In genomic region chr12:120199595-120200306, GRCh38 we compare ENCODE assay signal across 8 cellular contexts. TPM values are rescaled to one million over a fixed set of nuclear protein-coding genes. Genes with fewer than 3 reads are reported as not detected.
DNase-seq lines count a peak whose midpoint lies in the region; ATAC-seq and TF ChIP-seq lines count a peak whose summit lies in the region.

No MANE protein-coding gene starts in this region.

- TF ChIP-seq EP300 in SK-N-SH (IDR thresholded peaks at IDR 0.05; ENCODE audit: borderline replicate concordance in 1 of 2, low read depth in 1 of 2, low read length in 1 of 2) (no peak), neural cell (conservative IDR thresholded peaks at IDR 0.05; ENCODE audit: poor library complexity, severe bottlenecking) (no peak)

- CTCF ChIA-PET in SK-N-SH (lab: Yijun Ruan, JAX) (interaction anchor here (1.4 to 14.6 kb wide), 3 partner anchors 26 to 102 kb away, joined by 3 to 116 read pairs (median 33); partner anchors contain the start of genes PXN and SIRT4), activated B cell treated with CpG ODN at 0.5 μM for 24 hours (lab: Charles Lee) (no interaction called here)

- peak overlapping the region; percentile 98 for H3K27ac Mint-ChIP-seq in activated B cell treated with CpG ODN at 0.5 μM for 24 hours

- no peaks in the 10 kb centered on the region for H3K9me2 ChIP-seq in SK-N-SH
- H3K9me2 ChIP-seq in neural cell (ENCODE audit: insufficient read depth, low read length), result no peaks in the 10 kb centered on the region

- H2AFZ ChIP-seq in SK-N-SH (ENCODE audit: low read depth) (no peak overlapping the region), neural cell (ENCODE audit: low read depth, low read length) (no peak overlapping the region)

- H3F3A ChIP-seq in SK-N-SH (replicated peaks; ENCODE audit: insufficient read depth), result peaks cover 64% of the 10 kb centered on the region
- H3F3A ChIP-seq in neural cell (ENCODE audit: insufficient read depth, low read length, poor library complexity, severe bottlenecking), result no peaks in the 10 kb centered on the region

- H3K27me3 Mint-ChIP-seq in activated B cell treated with CpG ODN at 0.5 μM for 24 hours, result no peaks in the 10 kb centered on the region

- peaks cover 48% of the 10 kb centered on the region for H3K4me1 Mint-ChIP-seq in activated B cell treated with CpG ODN at 0.5 μM for 24 hours

- H3K36me3 ChIP-seq in SK-N-SH (replicated peaks in 1 of 2; ENCODE audit: control insufficient read depth in 1 of 2, insufficient read depth in 2 of 2, low read length in 1 of 2) (peaks cover 38 to 50% of the 10 kb centered on the region in 2 experiments), neural cell (ENCODE audit: insufficient read depth, low read length) (no peaks in the 10 kb centered on the region)

- H3K9me3 Mint-ChIP-seq in activated B cell treated with CpG ODN at 0.5 μM for 24 hours, result no peaks in the 10 kb centered on the region

- H3K4me2 ChIP-seq in SK-N-SH (peak overlapping the region; percentile 100), neural cell (ENCODE audit: low read length) (peak overlapping the region; percentile 62)

- DNase-seq in SK-N-SH (no peak), activated B cell treated with CpG ODN at 0.5 μM for 24 hours (no peak), epithelial cell of proximal tubule (ENCODE audit: low read depth) (no peak), GF-D8 (lab: John Stamatoyannopoulos, UW) (no peak), foreskin melanocyte (no peak), NCI-H1694 treated with DMSO at 0.1 percent for 48 hours (lab: John Stamatoyannopoulos, UW) (no peak)

- H3K27ac ChIP-seq in SK-N-SH (ENCODE audit: low read depth in 2 of 2, low read length in 1 of 2) (peak overlapping the region; percentile 54 to 73), neural cell (ENCODE audit: low read length) (no peak overlapping the region)

- peak overlapping the region; percentile 99 for H3K9ac ChIP-seq in SK-N-SH
- H3K9ac ChIP-seq in neural cell (ENCODE audit: low read length), result peak overlapping the region; percentile 73

- H3K36me3 Mint-ChIP-seq in activated B cell treated with CpG ODN at 0.5 μM for 24 hours (ENCODE audit: low read depth), result peaks cover 51% of the 10 kb centered on the region

- peaks cover 39% of the 10 kb centered on the region for H4K20me1 ChIP-seq in SK-N-SH (ENCODE audit: insufficient read depth)
- no peaks in the 10 kb centered on the region for H4K20me1 ChIP-seq in neural cell (ENCODE audit: insufficient read depth)

- H3K79me2 ChIP-seq in SK-N-SH (ENCODE audit: insufficient read depth), result peaks cover 72% of the 10 kb centered on the region
- peaks cover 23% of the 10 kb centered on the region for H3K79me2 ChIP-seq in neural cell (replicated peaks; ENCODE audit: insufficient read depth, low read length)

- no peak for TF ChIP-seq CTCF in SK-N-SH (IDR thresholded peaks at IDR 0.05)
- TF ChIP-seq CTCF in activated B cell treated with CpG ODN at 0.5 μM for 24 hours (IDR thresholded peaks at IDR 0.05), result no peak
- TF ChIP-seq CTCF in epithelial cell of proximal tubule (conservative IDR thresholded peaks at IDR 0.05; ENCODE audit: low read depth, low read length), result no peak
- no peak for TF ChIP-seq CTCF in neural cell (IDR thresholded peaks at IDR 0.05; ENCODE audit: poor library complexity, severe bottlenecking)

- H3K4me3 ChIP-seq in SK-N-SH (ENCODE audit: low read depth in 2 of 2, low read length in 1 of 2), result peak overlapping the region; percentile 85 to 93
- H3K4me3 ChIP-seq in epithelial cell of proximal tubule (ENCODE audit: low read depth, low read length), result peak overlapping the region; percentile 69
- H3K4me3 ChIP-seq in neural cell (ENCODE audit: low read length), result peak overlapping the region; percentile 76

- intact Hi-C loops in activated B cell treated with CpG ODN at 0.5 μM for 24 hours (cut with micrococcal nuclease), result loop anchor here (2.0 to 5.0 kb wide), 2 partner anchors 89 to 488 kb away; partner anchors contain the start of gene MLEC

- ATAC-seq in SK-N-SH treated with all-trans-retinoic acid at 6 μM for 48 hours, result no peak
- no peak for ATAC-seq in activated B cell treated with CpG ODN at 0.5 μM for 24 hours (ENCODE audit: low read depth)

- H3K4me3 Mint-ChIP-seq in activated B cell treated with CpG ODN at 0.5 μM for 24 hours, result peak overlapping the region; percentile 95

- H3K4me1 ChIP-seq in SK-N-SH (ENCODE audit: control insufficient read depth in 1 of 2, insufficient read depth in 2 of 2, low read depth in 1 of 2, low read length in 1 of 2), result peaks cover 23 to 34% of the 10 kb centered on the region in 2 experiments

- POLR2A ChIA-PET in SK-N-SH (lab: Yijun Ruan, JAX) (interaction anchor here (1.1 to 3.1 kb wide), 5 partner anchors 8 to 92 kb away, joined by 3 to 75 read pairs (median 51); partner anchors contain the start of genes PXN, RNU4-1 and RNU4-2), activated B cell treated with CpG ODN at 0.5 μM for 24 hours (lab: Charles Lee) (interaction anchor here (0.6 to 8.4 kb wide), 10 partner anchors 10 to 531 kb away, joined by 3 to 262 read pairs (median 11); partner anchors contain the start of genes DYNLL1, PXN, RAB35 and RNU4-1)

- WGBS in SK-N-SH (ENCODE audit: low lambda C conversion rate), result 4% methylated on average over 12 of the region's 12 CpGs

- H3K27me3 ChIP-seq in SK-N-SH (ENCODE audit: insufficient read depth), result no peaks in the 10 kb centered on the region
- no peaks in the 10 kb centered on the region for H3K27me3 ChIP-seq in neural cell (ENCODE audit: insufficient read depth, low read depth, low read length)

- TF ChIP-seq RAD21 in SK-N-SH (IDR thresholded peaks at IDR 0.05; ENCODE audit: low read length) (no peak), neural cell (conservative IDR thresholded peaks at IDR 0.05) (no peak)

- no peaks in the 10 kb centered on the region for H3K9me3 ChIP-seq in SK-N-SH
- no peaks in the 10 kb centered on the region for H3K9me3 ChIP-seq in neural cell (ENCODE audit: low read length)

TF ChIP-seq in SK-N-SH, 30 proteins besides CTCF, POLR2A, EP300 and RAD21 (continues in another document):
- TF ChIP-seq CHD2 (IDR thresholded peaks at IDR 0.05; ENCODE audit: low read length, partially characterized antibody) (no peak), FOXJ3 (CRISPR knock-in tag; IDR thresholded peaks at IDR 0.05) (no peak), EZH2phosphoT487 (IDR thresholded peaks at IDR 0.05; ENCODE audit: borderline replicate concordance, low read depth) (no peak), USF2 (IDR thresholded peaks at IDR 0.05; ENCODE audit: borderline replicate concordance, low read depth, low read length) (no peak), TAF1 (IDR thresholded peaks at IDR 0.05; ENCODE audit: borderline replicate concordance, low read depth, low read length) (peak; percentile 24; the same call in 1 of the 2 replicates)

TF ChIP-seq in neural cell, 6 proteins besides CTCF, POLR2A, EP300 and RAD21:
- no peak for TF ChIP-seq POLR2AphosphoS5 (IDR thresholded peaks at IDR 0.05)
- TF ChIP-seq MXI1 (conservative IDR thresholded peaks at IDR 0.05; ENCODE audit: poor library complexity, severe bottlenecking), result no peak
- TF ChIP-seq TAF1 (IDR thresholded peaks at IDR 0.05; ENCODE audit: low read depth), result no peak
- no peak for TF ChIP-seq EZH2 (IDR thresholded peaks at IDR 0.05; ENCODE audit: borderline replicate concordance, insufficient read depth, low read length, poor library complexity, severe bottlenecking)
- TF ChIP-seq REST (IDR thresholded peaks at IDR 0.05; ENCODE audit: borderline replicate concordance), result no peak
- TF ChIP-seq SMC3 (conservative IDR thresholded peaks at IDR 0.05; ENCODE audit: poor library complexity), result no peak

RNA-seq across cellular contexts. Expression of gene RPLP0, which starts 1.2 kb away (rescaled TPM):
- polyA plus RNA-seq in SK-N-SH (2012; rRNA removed), result 5,975 and 6,606 TPM in 2 replicates
- polyA plus RNA-seq in SK-N-SH (2012; cell fraction: cytosol; rRNA removed), result 4,575 and 6,412 TPM in 2 replicates
- polyA plus RNA-seq in SK-N-SH (2012; cell fraction: nucleus; rRNA removed), result 2,397 and 2,614 TPM in 2 replicates
- total RNA-seq in activated B cell treated with CpG ODN at 0.5 μM for 24 hours, result 3,622 and 3,871 TPM in 2 replicates
- total RNA-seq in epithelial cell of proximal tubule, result 3,816 and 4,725 TPM in 2 replicates
- 1,914 and 2,229 TPM in 2 replicates for polyA plus RNA-seq in neural cell
- polyA minus RNA-seq in neural cell, result 1,127 and 1,160 TPM in 2 replicates

RNA-seq across cellular contexts. Expression of gene GCN1, which starts 5.2 kb away (rescaled TPM):
- polyA plus RNA-seq in SK-N-SH (2012; rRNA removed) (41.2 and 54.4 TPM in 2 replicates), neural cell (21.5 and 27.4 TPM in 2 replicates)
- 17.0 and 20.0 TPM in 2 replicates for polyA plus RNA-seq in SK-N-SH (2012; cell fraction: cytosol; rRNA removed)
- polyA plus RNA-seq in SK-N-SH (2012; cell fraction: nucleus; rRNA removed), result 224 and 236 TPM in 2 replicates
- total RNA-seq in activated B cell treated with CpG ODN at 0.5 μM for 24 hours (116 and 155 TPM in 2 replicates), epithelial cell of proximal tubule (73.9 and 79.2 TPM in 2 replicates)
- 53.1 and 99.2 TPM in 2 replicates for polyA minus RNA-seq in neural cell
